In the genomic region with DNA sequence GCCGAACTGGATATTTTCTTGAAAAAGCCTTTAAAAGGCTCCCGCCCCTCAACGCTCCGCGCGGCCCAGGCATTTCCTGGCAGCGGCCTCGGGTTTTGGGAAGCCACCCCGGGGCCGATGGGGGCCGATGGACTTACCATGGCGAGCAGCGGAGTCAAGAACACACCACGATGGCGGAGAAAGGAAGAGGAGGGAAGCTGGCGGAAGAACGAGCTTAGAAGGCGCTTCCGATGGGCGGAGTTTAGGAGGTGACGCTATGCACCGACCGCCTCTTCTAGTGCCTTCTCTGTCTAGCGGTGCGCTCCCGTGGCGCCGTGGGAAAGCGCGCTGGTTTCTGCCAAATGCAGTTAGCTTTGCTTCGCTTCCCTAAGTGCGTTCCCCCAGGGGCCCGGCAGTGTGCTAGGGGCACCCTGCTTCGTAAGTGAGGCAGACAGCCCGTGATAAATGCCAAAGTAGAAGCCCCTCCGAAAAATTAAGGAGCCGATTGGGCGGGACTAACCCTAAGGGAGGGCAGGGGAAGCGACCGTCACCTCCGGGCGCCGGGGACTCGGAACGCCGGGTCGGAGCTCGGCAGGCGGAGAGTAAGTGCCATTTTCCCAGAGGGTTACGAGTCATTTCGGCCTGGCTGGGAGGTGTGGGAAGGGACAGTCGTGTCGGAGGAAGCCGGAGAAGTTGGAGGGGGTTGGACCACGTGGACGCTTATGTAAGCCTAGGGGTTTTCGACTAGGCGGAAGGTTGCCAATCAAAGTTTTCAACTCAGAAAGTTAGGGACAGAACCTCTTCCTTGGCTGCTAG, we compare ENCODE assay signal across 8 cellular contexts. TPM values are rescaled to one million over a fixed set of nuclear protein-coding genes. Genes with fewer than 3 reads are reported as not detected.
DNase-seq lines count a peak whose midpoint lies in the region; ATAC-seq and TF ChIP-seq lines count a peak whose summit lies in the region.

A gene (minus strand): TSS at position 194 of the 795 bp plus-strand sequence. CDS start 54 bp downstream, at position 140.

- TF ChIP-seq CTCF in Loucy (conservative IDR thresholded peaks at IDR 0.05; ENCODE audit: low read length) (no peak), RWPE2 (IDR thresholded peaks at IDR 0.05; ENCODE audit: poor library complexity, severe bottlenecking) (no peak), fibroblast of mammary gland (conservative IDR thresholded peaks at IDR 0.05; ENCODE audit: control insufficient read depth, insufficient read depth, low read depth, low read length) (no peak), natural killer cell (IDR thresholded peaks at IDR 0.05) (no peak)

- H3K9me3 ChIP-seq in Loucy (ENCODE audit: insufficient read depth, low read depth, low read length), result no peaks in the 10 kb centered on the region
- H3K9me3 ChIP-seq in RWPE2 (ENCODE audit: severe bottlenecking), result no peaks in the 10 kb centered on the region

- H3F3A ChIP-seq in Loucy (ENCODE audit: low read depth), result no peaks in the 10 kb centered on the region

- peak within 1 kb of the TSS; percentile 97 for H3K9ac ChIP-seq in Loucy (ENCODE audit: low read depth, low read length, poor library complexity, severe bottlenecking)

- H3K27ac ChIP-seq in RWPE2 (ENCODE audit: poor library complexity, severe bottlenecking), result peak within 1 kb of the TSS; percentile 87

- no peaks in the 10 kb centered on the region for H3K9me2 ChIP-seq in Loucy (replicated peaks; ENCODE audit: low read depth, low read length)

- H3K27me3 Mint-ChIP-seq in activated T-helper 2 cell treated with anti-CD3 and anti-CD28 coated beads, Interferon-gamma antibody, Interleukin-2, Interleukin-4, amounts not matched to agents 10 μg/mL and 5 μg/mL and 100 μg/mL, durations not matched to agents 14 hours and 24 hours and 36 hours (ENCODE audit: low read depth), result no peaks in the 10 kb centered on the region
- H3K27me3 Mint-ChIP-seq in natural killer cell (ENCODE audit: low read depth in 2 of 2), result no peaks in the 10 kb centered on the region

- peaks cover 45% of the 10 kb centered on the region for H4K20me1 ChIP-seq in Loucy (ENCODE audit: insufficient read depth, low read length, poor library complexity, severe bottlenecking)

- H3K9me3 Mint-ChIP-seq in activated T-helper 2 cell treated with anti-CD3 and anti-CD28 coated beads, Interferon-gamma antibody, Interleukin-2, Interleukin-4, amounts not matched to agents 10 μg/mL and 5 μg/mL and 100 μg/mL, durations not matched to agents 14 hours and 24 hours and 36 hours, result no peaks in the 10 kb centered on the region
- H3K9me3 Mint-ChIP-seq in natural killer cell, result no peaks in the 10 kb centered on the region

- H3K79me2 ChIP-seq in Loucy (ENCODE audit: insufficient read depth, low read length), result peaks cover 59% of the 10 kb centered on the region

- H3K4me1 ChIP-seq in Loucy (ENCODE audit: insufficient read depth, low read length, poor library complexity, severe bottlenecking) (peaks cover 2% of the 10 kb centered on the region), RWPE2 (ENCODE audit: insufficient read depth, poor library complexity, severe bottlenecking) (peaks cover 7% of the 10 kb centered on the region)

- H3K4me3 Mint-ChIP-seq in activated T-helper 2 cell treated with anti-CD3 and anti-CD28 coated beads, Interferon-gamma antibody, Interleukin-2, Interleukin-4, amounts not matched to agents 10 μg/mL and 5 μg/mL and 100 μg/mL, durations not matched to agents 14 hours and 24 hours and 36 hours (ENCODE audit: low read depth), result peak within 1 kb of the TSS; percentile 95
- H3K4me3 Mint-ChIP-seq in natural killer cell, result peak within 1 kb of the TSS; percentile 92

- peak within 1 kb of the TSS; percentile 96 for H2AFZ ChIP-seq in Loucy (ENCODE audit: low read length)

- H3K27ac Mint-ChIP-seq in activated T-helper 2 cell treated with anti-CD3 and anti-CD28 coated beads, Interferon-gamma antibody, Interleukin-2, Interleukin-4, amounts not matched to agents 10 μg/mL and 5 μg/mL and 100 μg/mL, durations not matched to agents 14 hours and 24 hours and 36 hours, result peak within 1 kb of the TSS; percentile 92
- peak within 1 kb of the TSS; percentile 96 to 97 for H3K27ac Mint-ChIP-seq in natural killer cell

- H3K4me3 ChIP-seq in H7 (ENCODE audit: insufficient read depth, low read depth, low read length) (peak within 1 kb of the TSS; percentile 77), Loucy (ENCODE audit: low read length, poor library complexity, severe bottlenecking) (peak within 1 kb of the TSS; percentile 98), RWPE2 (ENCODE audit: severe bottlenecking) (peak within 1 kb of the TSS; percentile 96), fibroblast of mammary gland (ENCODE audit: control insufficient read depth, low read depth, low read length) (peak within 1 kb of the TSS; percentile 77)

- peaks cover 8% of the 10 kb centered on the region for H3K4me1 Mint-ChIP-seq in activated T-helper 2 cell treated with anti-CD3 and anti-CD28 coated beads, Interferon-gamma antibody, Interleukin-2, Interleukin-4, amounts not matched to agents 10 μg/mL and 5 μg/mL and 100 μg/mL, durations not matched to agents 14 hours and 24 hours and 36 hours (ENCODE audit: low read depth)
- peaks cover 0 to 16% of the 10 kb centered on the region in 2 donors for H3K4me1 Mint-ChIP-seq in natural killer cell

- peak; percentile 91 for DNase-seq in ELR (ENCODE audit: low read depth)
- peak; percentile 78 for DNase-seq in H7
- DNase-seq in RWPE2 (ENCODE audit: low spot score), result peak; percentile 78
- DNase-seq in activated T-helper 2 cell treated with anti-CD3 and anti-CD28 coated beads, Interferon-gamma antibody, Interleukin-2, Interleukin-4, amounts not matched to agents 10 μg/mL and 5 μg/mL and 100 μg/mL, durations not matched to agents 14 hours and 24 hours and 36 hours (ENCODE audit: low spot score), result peak; percentile 78
- DNase-seq in fibroblast of mammary gland (ENCODE audit: low read depth), result peak; percentile 88
- DNase-seq in natural killer cell, result peak; percentile 70
- DNase-seq in stimulated activated naive CD4-positive, alpha-beta T cell treated with Interleukin-2 at 50 U/mL for 16 hours (lab: John Stamatoyannopoulos, UW), result peak; percentile 80

- H3K36me3 ChIP-seq in H7 (replicated peaks; ENCODE audit: control insufficient read depth, insufficient read depth, low read length) (peaks cover 12% of the 10 kb centered on the region), Loucy (ENCODE audit: insufficient read depth, low read length) (peaks cover 28% of the 10 kb centered on the region), RWPE2 (ENCODE audit: low read depth) (peaks cover 41% of the 10 kb centered on the region)

- peak within 1 kb of the TSS; percentile 89 for H3K4me2 ChIP-seq in Loucy (ENCODE audit: low read depth, low read length, poor library complexity, severe bottlenecking)

- H3K36me3 Mint-ChIP-seq in activated T-helper 2 cell treated with anti-CD3 and anti-CD28 coated beads, Interferon-gamma antibody, Interleukin-2, Interleukin-4, amounts not matched to agents 10 μg/mL and 5 μg/mL and 100 μg/mL, durations not matched to agents 14 hours and 24 hours and 36 hours (ENCODE audit: low read depth), result peaks cover 39% of the 10 kb centered on the region
- no peaks in the 10 kb centered on the region for H3K36me3 Mint-ChIP-seq in natural killer cell

- ATAC-seq in RWPE2 (ENCODE audit: low read depth) (peak; percentile 93), natural killer cell (peak; percentile 87 to 97 (median 92))

- intact Hi-C loops in activated T-helper 2 cell treated with anti-CD3 and anti-CD28 coated beads, Interferon-gamma antibody, Interleukin-2, Interleukin-4, amounts not matched to agents 10 μg/mL and 5 μg/mL and 100 μg/mL, durations not matched to agents 14 hours and 24 hours and 36 hours (cut with micrococcal nuclease), result loop anchor here (1.0 to 5.0 kb wide), 6 partner anchors 35 to 185 kb away; a partner anchor contains a TSS
- intact Hi-C loops in natural killer cell (cut with micrococcal nuclease), result loop anchor here (1.0 to 5.0 kb wide), 5 partner anchors 30 to 89 kb away; a partner anchor contains a TSS

- H3K27me3 ChIP-seq in H7 (ENCODE audit: control insufficient read depth, insufficient read depth, low read length), result no peaks in the 10 kb centered on the region
- H3K27me3 ChIP-seq in Loucy (ENCODE audit: insufficient read depth, low read length, poor library complexity, severe bottlenecking), result peaks cover 6% of the 10 kb centered on the region
- H3K27me3 ChIP-seq in RWPE2 (ENCODE audit: insufficient read depth, poor library complexity, severe bottlenecking), result no peaks in the 10 kb centered on the region

RNA-seq across cellular contexts. Expression of the gene that starts here (rescaled TPM):
- total RNA-seq in H7 (2014; rRNA removed; shearing (Covaris generic)), result 1,219 and 1,278 TPM in 2 replicates
- 2,137 and 2,151 TPM in 2 replicates for total RNA-seq in activated T-helper 2 cell treated with anti-CD3 and anti-CD28 coated beads, Interferon-gamma antibody, Interleukin-2, Interleukin-4, amounts not matched to agents 10 μg/mL and 5 μg/mL and 100 μg/mL, durations not matched to agents 14 hours and 24 hours and 36 hours
- 1,000 to 10,000 TPM; 1,040 to 1,487 (median 1,381) TPM for total RNA-seq in natural killer cell

Comparison
In these comparisons a context has a peak if more than half of its experiments do, and no peak if none do; other contexts are left out.
1. Peak in every context shown above with its lines: DNase-seq, ATAC-seq, H3K4me3 ChIP-seq and H3K27ac ChIP-seq.